Comparison of ENCODE assay signal across 8 cellular contexts in genomic region chr1:15616704-15617172, GRCh38. TPM values are rescaled to one million over a fixed set of nuclear protein-coding genes. Genes with fewer than 3 reads are reported as not detected.
DNase-seq lines count a peak whose midpoint lies in the region; ATAC-seq and TF ChIP-seq lines count a peak whose summit lies in the region.

No MANE protein-coding gene starts in this region.

- no peaks in the 10 kb centered on the region for H3K27me3 ChIP-seq in CD8-positive, alpha-beta memory T cell (ENCODE audit: insufficient read depth, low read length, poor library complexity, severe bottlenecking)
- H3K27me3 ChIP-seq in Panc1 (ENCODE audit: control insufficient read depth, insufficient read depth, low read length) (no peaks in the 10 kb centered on the region), ectodermal cell (ENCODE audit: control insufficient read depth, insufficient read depth, low read length, poor library complexity, severe bottlenecking) (no peaks in the 10 kb centered on the region), muscle layer of duodenum (ENCODE audit: low read depth, low read length) (no peaks in the 10 kb centered on the region)

- intact Hi-C loops in Panc1 (cut with micrococcal nuclease; ENCODE audit: unreplicated experiment): loop anchor here (10.0 kb wide), 1 partner anchor 128 kb away; the partner anchor contains the start of gene TMEM82

- H3K9me3 ChIP-seq in CD8-positive, alpha-beta memory T cell (ENCODE audit: low read length): no peaks in the 10 kb centered on the region
- no peaks in the 10 kb centered on the region for H3K9me3 ChIP-seq in Panc1 (ENCODE audit: control insufficient read depth, insufficient read depth, low read depth, low read length)
- H3K9me3 ChIP-seq in ectodermal cell (ENCODE audit: control insufficient read depth, low read length): no peaks in the 10 kb centered on the region
- H3K9me3 ChIP-seq in muscle layer of duodenum (ENCODE audit: control insufficient read depth in 1 of 2, low read length in 2 of 2): no peaks in the 10 kb centered on the region

- H3K9me3 Mint-ChIP-seq in CD8-positive, alpha-beta memory T cell: no peaks in the 10 kb centered on the region

- peak overlapping the region; percentile 84 to 98 (median 92) for H3K27ac Mint-ChIP-seq in CD8-positive, alpha-beta memory T cell

- no peaks in the 10 kb centered on the region for H3K36me3 ChIP-seq in CD8-positive, alpha-beta memory T cell (ENCODE audit: insufficient read depth, low read length)
- H3K36me3 ChIP-seq in Panc1 (ENCODE audit: control insufficient read depth, insufficient read depth, low read length) (peaks cover 3% of the 10 kb centered on the region; the same call in 1 of the 2 replicates), ectodermal cell (ENCODE audit: control insufficient read depth, insufficient read depth, low read length) (no peaks in the 10 kb centered on the region), muscle layer of duodenum (ENCODE audit: control insufficient read depth in 1 of 2, insufficient read depth in 2 of 2, low read length in 2 of 2) (peaks cover 0 to 8% of the 10 kb centered on the region in 2 donors)

- CTCF ChIA-PET in CD8-positive, alpha-beta memory T cell (lab: Charles Lee): interaction anchor here (1.2 kb wide), 1 partner anchor 20 kb away, joined by 3 read pairs; no protein-coding TSS in a partner anchor
- CTCF ChIA-PET in Panc1 (lab: Charles Lee): no interaction called here

- POLR2A ChIA-PET in CD8-positive, alpha-beta memory T cell (lab: Charles Lee): no interaction called here
- POLR2A ChIA-PET in Panc1 (lab: Charles Lee): no interaction called here

- peak; percentile 14 for ATAC-seq in GM21786 (IDR thresholded peaks at IDR 0.05; ENCODE audit: unreplicated experiment)
- ATAC-seq in Panc1: peak; percentile 46

- peak overlapping the region; percentile 96 for H3K4me3 ChIP-seq in CD8-positive, alpha-beta memory T cell (ENCODE audit: low read length)
- H3K4me3 ChIP-seq in Panc1 (ENCODE audit: low read depth in 2 of 2, low read length in 2 of 2): peak overlapping the region; percentile 82 to 92
- H3K4me3 ChIP-seq in ectodermal cell (ENCODE audit: insufficient read depth, low read depth, low read length): peak overlapping the region; percentile 100
- H3K4me3 ChIP-seq in muscle layer of duodenum (ENCODE audit: low read depth in 1 of 2, low read length in 2 of 2): peak overlapping the region; percentile 86 to 98

- H3K4me1 Mint-ChIP-seq in CD8-positive, alpha-beta memory T cell: peaks cover 30 to 43% (median 42%) of the 10 kb centered on the region in 3 donors

- H3K27me3 Mint-ChIP-seq in CD8-positive, alpha-beta memory T cell: no peaks in the 10 kb centered on the region

- peaks cover 0 to 17% (median 2%) of the 10 kb centered on the region in 3 donors for H3K36me3 Mint-ChIP-seq in CD8-positive, alpha-beta memory T cell

- peaks cover 40% of the 10 kb centered on the region for H3K4me1 ChIP-seq in CD8-positive, alpha-beta memory T cell (ENCODE audit: insufficient read depth, low read length)
- H3K4me1 ChIP-seq in Panc1 (ENCODE audit: control insufficient read depth, insufficient read depth, low read length) (peaks cover 25% of the 10 kb centered on the region), ectodermal cell (ENCODE audit: control insufficient read depth, insufficient read depth, low read length) (no peaks in the 10 kb centered on the region), muscle layer of duodenum (ENCODE audit: control insufficient read depth in 1 of 2, insufficient read depth in 2 of 2, low read length in 2 of 2) (peaks cover 16 to 36% of the 10 kb centered on the region in 2 donors)

- TF ChIP-seq CTCF in Panc1 (IDR thresholded peaks at IDR 0.05): no peak

- DNase-seq in CD8-positive, alpha-beta memory T cell: no peak
- DNase-seq in Panc1 (ENCODE audit: low read depth, low spot score): no peak
- no peak for DNase-seq in NCI-H1417 treated with DMSO at 0.1 percent for 48 hours (lab: John Stamatoyannopoulos, UW)
- DNase-seq in SK-N-DZ (ENCODE audit: low spot score): no peak
- no peak for DNase-seq in GF-D8 (lab: John Stamatoyannopoulos, UW)

- WGBS in ectodermal cell, 2 experiments: 10 to 18% methylated on average over 10 to 12 of the region's 12 CpGs

- in situ Hi-C loops in Panc1 (cut with HindIII; ENCODE audit: low pct_unique_long_range_greater_than_20kb, low sequenced_read_pairs): no loop called here

- H3K4me3 Mint-ChIP-seq in CD8-positive, alpha-beta memory T cell: peak overlapping the region; percentile 92 to 97 (median 93)

- H3K27ac ChIP-seq in CD8-positive, alpha-beta memory T cell (ENCODE audit: low read depth, low read length): peak overlapping the region; percentile 66
- H3K27ac ChIP-seq in Panc1 (ENCODE audit: low read length) (peak overlapping the region; percentile 91), ectodermal cell (ENCODE audit: insufficient read depth, low read depth, low read length, poor library complexity, severe bottlenecking) (peak overlapping the region; percentile 41), muscle layer of duodenum (ENCODE audit: low read length) (peak overlapping the region; percentile 93)

- TSS peak; percentile 69 for BruUV-seq in Panc1 (replicated peaks; lab: Mats Ljungman, UMichigan)

RNA-seq across cellular contexts. Expression of gene DDI2, which starts 0.5 kb away (rescaled TPM):
- total RNA-seq in CD8-positive, alpha-beta memory T cell: 10 to 100 TPM; 47.8 to 50.4 TPM
- polyA plus RNA-seq in CD8-positive, alpha-beta memory T cell: 6.1 TPM
- 27.7 TPM for total RNA-seq in Panc1 (2021; ENCODE audit: unreplicated experiment)
- 9.3 TPM for polyA plus RNA-seq in Panc1 (2012; ENCODE audit: insufficient read length)
- polyA plus RNA-seq in ectodermal cell (2013, experiment 1 of 4): 20.8 TPM
- 25.4 TPM for polyA plus RNA-seq in ectodermal cell (2013, experiment 2 of 4)
- polyA plus RNA-seq in ectodermal cell (2013, experiment 3 of 4): 14.1 TPM
- polyA plus RNA-seq in ectodermal cell (2013, experiment 4 of 4): 16.5 TPM
- polyA plus RNA-seq in SK-N-DZ (2014; cell fraction: cytosol; rRNA removed): 4.6 and 6.7 TPM in 2 replicates
- polyA plus RNA-seq in SK-N-DZ (2014; cell fraction: nucleus; rRNA removed): 4.9 and 8.3 TPM in 2 replicates

RNA-seq across cellular contexts. Expression of gene AGMAT, which starts 31.9 kb away (rescaled TPM):
- total RNA-seq in CD8-positive, alpha-beta memory T cell: 10 to 100 TPM; 18.5 to 19.7 TPM
- 6.2 TPM for polyA plus RNA-seq in CD8-positive, alpha-beta memory T cell
- total RNA-seq in Panc1 (2021; ENCODE audit: unreplicated experiment): 3.1 TPM
- 2.4 TPM for polyA plus RNA-seq in Panc1 (2012; ENCODE audit: insufficient read length)
- 0.83 TPM for polyA plus RNA-seq in ectodermal cell (2013, experiment 1 of 4)
- 0.96 TPM for polyA plus RNA-seq in ectodermal cell (2013, experiment 2 of 4)
- 1.1 TPM for polyA plus RNA-seq in ectodermal cell (2013, experiment 3 of 4)
- polyA plus RNA-seq in ectodermal cell (2013, experiment 4 of 4): 1.0 TPM
- 0.39 and 0.58 TPM in 2 replicates for polyA plus RNA-seq in SK-N-DZ (2014; cell fraction: cytosol; rRNA removed)
- polyA plus RNA-seq in SK-N-DZ (2014; cell fraction: nucleus; rRNA removed): 0.08 and 0.12 TPM in 2 replicates

Comparison
In these comparisons a context has a peak if more than half of its experiments do, and no peak if none do; other contexts are left out.
1. H3K27ac ChIP-seq: peak in every context shown above with its lines; median percentile 93 in muscle layer of duodenum; 91 in Panc1; 66 in CD8-positive, alpha-beta memory T cell; 41 in ectodermal cell.